ENCODE assay signal across 17 cellular contexts in the genomic region with DNA sequence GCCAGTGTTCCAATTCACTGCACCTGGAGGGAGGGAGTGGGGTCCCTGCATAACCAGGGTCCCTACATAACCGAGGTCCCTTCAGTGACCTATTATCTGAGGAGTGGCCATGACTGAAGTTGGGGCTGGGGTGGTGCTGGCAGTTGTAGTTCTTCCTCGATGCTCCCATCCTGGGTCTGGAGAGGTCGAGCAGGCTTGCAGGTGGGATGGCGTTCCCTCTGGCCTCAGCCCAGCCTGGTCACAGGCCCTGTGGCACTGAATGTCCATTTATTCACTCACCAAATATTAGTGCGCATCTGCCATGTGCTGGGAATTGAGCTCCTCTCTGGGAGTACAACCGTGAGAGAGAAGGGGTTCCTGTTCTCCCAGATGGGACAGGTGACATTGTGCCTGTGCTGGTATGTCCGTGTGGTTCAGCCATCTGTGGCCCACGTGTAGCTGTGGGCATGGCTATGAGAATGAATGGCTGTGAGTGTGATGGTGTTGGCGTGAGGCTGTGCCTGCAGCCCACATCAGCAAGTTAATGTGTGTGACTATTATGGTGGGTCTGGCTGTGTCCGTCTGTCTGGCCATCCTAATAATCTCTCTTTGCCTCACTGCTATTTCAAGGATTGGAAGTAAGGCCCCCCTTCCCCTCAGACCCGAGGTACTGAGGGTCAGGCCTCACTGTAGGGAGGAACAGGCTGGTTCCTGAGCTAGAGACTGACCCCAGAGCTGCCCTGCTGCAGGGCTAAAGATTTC. TPM values are rescaled to one million over a fixed set of nuclear protein-coding genes. Genes with fewer than 3 reads are reported as not detected.
DNase-seq lines count a peak whose midpoint lies in the region; ATAC-seq and TF ChIP-seq lines count a peak whose summit lies in the region.
"Had no signal": no experiment of that assay in that cellular context is flagged by ENCODE, and none has a peak within 500 bp of the region (broad histone marks: within the 10 kb centered on the region; RNA-seq: fewer than 3 reads in every experiment).

No MANE protein-coding gene starts in this region.

- H3K4me3 ChIP-seq in thoracic aorta = no peak overlapping the region
- H3K4me3 ChIP-seq: ovary, spleen had no signal

- peaks cover 20 to 34% of the 10 kb centered on the region in 2 donors for H3K4me1 ChIP-seq in thoracic aorta (ENCODE audit: control insufficient read depth in 1 of 2, low read depth in 2 of 2)

- CTCF ChIA-PET in RWPE1 (lab: Yijun Ruan, JAX) = interaction anchor here (0.6 to 3.7 kb wide), 3 partner anchors 30 to 639 kb away, joined by 3 to 43 read pairs (median 9); partner anchors contain the start of gene TMEM53

- H3K9me3 Mint-ChIP-seq in central memory CD8-positive, alpha-beta T cell = no peaks in the 10 kb centered on the region
- H3K9me3 Mint-ChIP-seq in mesothelial cell of epicardium = no peaks in the 10 kb centered on the region
- H3K9me3 Mint-ChIP-seq: HFFc6 had no signal

- no peak overlapping the region for H3K4me3 Mint-ChIP-seq in central memory CD8-positive, alpha-beta T cell
- H3K4me3 Mint-ChIP-seq in mesothelial cell of epicardium = no peak overlapping the region
- H3K4me3 Mint-ChIP-seq: HFFc6 had no signal

- H3K27me3 ChIP-seq in thoracic aorta (replicated peaks; ENCODE audit: insufficient read depth) = no peaks in the 10 kb centered on the region
- H3K27me3 ChIP-seq: ovary had no signal

- peak overlapping the region; percentile 65 for H3K27ac Mint-ChIP-seq in central memory CD8-positive, alpha-beta T cell (ENCODE audit: low read depth)
- H3K27ac Mint-ChIP-seq in mesothelial cell of epicardium = peak overlapping the region; percentile 37
- H3K27ac Mint-ChIP-seq: HFFc6 had no signal

- peak overlapping the region; percentile 96 for H3K27ac ChIP-seq in RWPE1
- H3K27ac ChIP-seq in thoracic aorta = peak overlapping the region; percentile 66 to 71

- no peak for TF ChIP-seq CTCF in RWPE1 (conservative IDR thresholded peaks at IDR 0.05; ENCODE audit: low read depth)
- TF ChIP-seq CTCF in mesothelial cell of epicardium (IDR thresholded peaks at IDR 0.05; ENCODE audit: unreplicated experiment) = no peak
- TF ChIP-seq CTCF in thoracic aorta (IDR thresholded peaks at IDR 0.05) = no peak

- no peaks in the 10 kb centered on the region for H3K27me3 Mint-ChIP-seq in central memory CD8-positive, alpha-beta T cell
- H3K27me3 Mint-ChIP-seq in mesothelial cell of epicardium (ENCODE audit: low read depth) = no peaks in the 10 kb centered on the region

- no peak for DNase-seq in RWPE1 (ENCODE audit: low spot score)
- DNase-seq in central memory CD8-positive, alpha-beta T cell (ENCODE audit: low spot score in 2 of 2) = no peak
- DNase-seq in mesothelial cell of epicardium (ENCODE audit: low spot score in 2 of 2, unreplicated experiment in 2 of 2) = no peak
- DNase-seq in thoracic aorta (ENCODE audit: low spot score) = no peak
- no peak for DNase-seq in AG20443 (ENCODE audit: low spot score)
- DNase-seq in LoVo (ENCODE audit: low spot score) = no peak
- DNase-seq in putamen (ENCODE audit: low spot score) = no peak
- DNase-seq: activated CD4-positive, alpha-beta T cell treated with anti-CD3 and anti-CD28 coated beads, Interleukin-2, amount 50 U/mL, for 1 hour; activated naive CD4-positive, alpha-beta T cell treated with Interleukin-2 at 50 U/mL for 16 hours; activated T-cell treated with anti-CD3 and anti-CD28 coated beads for 4 hours; effector CD4-positive, alpha-beta T cell; HFFc6; islet precursor cell; NCI-H1436 treated with DMSO at 0.1 percent for 48 hours; spleen had no signal

- no peaks in the 10 kb centered on the region for H3K9me3 ChIP-seq in thoracic aorta
- H3K9me3 ChIP-seq: ovary, spleen had no signal

- peaks cover 8% of the 10 kb centered on the region for H3K36me3 Mint-ChIP-seq in central memory CD8-positive, alpha-beta T cell (ENCODE audit: insufficient read depth)
- no peaks in the 10 kb centered on the region for H3K36me3 Mint-ChIP-seq in mesothelial cell of epicardium

- peaks cover 5% of the 10 kb centered on the region for H3K4me1 Mint-ChIP-seq in central memory CD8-positive, alpha-beta T cell
- H3K4me1 Mint-ChIP-seq in mesothelial cell of epicardium = peaks cover 55% of the 10 kb centered on the region

- H3K36me3 ChIP-seq in thoracic aorta = no peaks in the 10 kb centered on the region
- H3K36me3 ChIP-seq: ovary, spleen had no signal

- ATAC-seq in central memory CD8-positive, alpha-beta T cell (replicated peaks; ENCODE audit: extremely low read depth, poor library complexity, severe bottlenecking) = no peak
- ATAC-seq in thoracic aorta (ENCODE audit: insufficient number of reproducible peaks, low FRiP score, low read depth) = no peak

- POLR2A ChIA-PET in RWPE1 (lab: Yijun Ruan, JAX; ENCODE audit: low non-redundant PET) = no interaction called here

RNA-seq across cellular contexts. Expression of gene SLC6A9, which starts 3.9 kb away (rescaled TPM):
- total RNA-seq in mesothelial cell of epicardium (28.4 to 30.9 TPM (median 29.5 TPM) in 3 replicates), thoracic aorta (10 to 100 TPM; 15.0 to 26.8 TPM)
- total RNA-seq: mononuclear cell had no signal

RNA-seq across cellular contexts. Expression of gene CCDC24, which starts 43.7 kb away (rescaled TPM):
- total RNA-seq in mesothelial cell of epicardium (12.3 to 13.8 TPM (median 12.4 TPM) in 3 replicates), thoracic aorta (10 to 100 TPM in 1 of 2 donors, 1 to 10 TPM in 1; 4.5 to 24.0 TPM)

RNA-seq across cellular contexts. Expression of gene B4GALT2, which starts 56.1 kb away (rescaled TPM):
- 55.8 to 58.6 TPM (median 57.8 TPM) in 3 replicates for total RNA-seq in mesothelial cell of epicardium
- 10 to 100 TPM; 34.8 to 51.6 TPM for total RNA-seq in thoracic aorta
